In genomic region chr5:136769900-136770684, GRCh38 we compare ENCODE assay signal across 9 cellular contexts.
DNase-seq lines count a peak whose midpoint lies in the region; ATAC-seq, FAIRE-seq and TF ChIP-seq lines count a peak whose summit lies in the region.
"Had no signal": no experiment of that assay in that cellular context is flagged by ENCODE, and none has a peak within 500 bp of the region (broad histone marks: within the 10 kb centered on the region; RNA-seq: fewer than 3 reads in every experiment).

No MANE protein-coding gene starts in this region.

- POLR2A ChIA-PET in activated CD8-positive, alpha-beta T cell treated with anti-CD3 and anti-CD28 coated beads for 36 hours (lab: Charles Lee), result no interaction called here
- POLR2A ChIA-PET in CD4-positive, alpha-beta T cell (lab: Charles Lee), result no interaction called here

- peak; percentile 73 for DNase-seq in D721Med (ENCODE audit: insufficient read length, low spot score)
- DNase-seq in NCI-H345 treated with DMSO at 0.1 percent for 48 hours (lab: John Stamatoyannopoulos, UW; ENCODE audit: unreplicated experiment), result peak; percentile 58
- peak; percentile 58 for DNase-seq in activated CD8-positive, alpha-beta T cell treated with anti-CD3 and anti-CD28 coated beads for 36 hours
- peak; percentile 62 for DNase-seq in glomerular visceral epithelial cell (ENCODE audit: extremely low spot score)
- DNase-seq in posterior vena cava (ENCODE audit: low spot score), result peak; percentile 83
- no peak for DNase-seq in CD4-positive, alpha-beta T cell

- no peak for FAIRE-seq in D721Med (lab: Jason Lieb, UNC)

- no peaks in the 10 kb centered on the region for H3K4me1 Mint-ChIP-seq in activated CD8-positive, alpha-beta T cell treated with anti-CD3 and anti-CD28 coated beads for 36 hours (ENCODE audit: low read depth)
- H3K4me1 Mint-ChIP-seq in CD4-positive, alpha-beta T cell (ENCODE audit: low read depth), result no peaks in the 10 kb centered on the region
- H3K4me1 Mint-ChIP-seq: activated naive CD4-positive, alpha-beta T cell treated with anti-CD3 and anti-CD28 coated beads, Interleukin-2, amount 50 U/mL, for 24 hours had no signal

- H3K4me3 Mint-ChIP-seq in activated CD8-positive, alpha-beta T cell treated with anti-CD3 and anti-CD28 coated beads for 36 hours, result no peak overlapping the region
- H3K4me3 Mint-ChIP-seq in CD4-positive, alpha-beta T cell, result no peak overlapping the region
- H3K4me3 Mint-ChIP-seq: activated naive CD4-positive, alpha-beta T cell treated with anti-CD3 and anti-CD28 coated beads, Interleukin-2, amount 50 U/mL, for 24 hours had no signal

- no peaks in the 10 kb centered on the region for H3K9me3 Mint-ChIP-seq in activated CD8-positive, alpha-beta T cell treated with anti-CD3 and anti-CD28 coated beads for 36 hours
- H3K9me3 Mint-ChIP-seq in CD4-positive, alpha-beta T cell, result no peaks in the 10 kb centered on the region

- no peaks in the 10 kb centered on the region for H3K27me3 Mint-ChIP-seq in activated CD8-positive, alpha-beta T cell treated with anti-CD3 and anti-CD28 coated beads for 36 hours
- no peaks in the 10 kb centered on the region for H3K27me3 Mint-ChIP-seq in CD4-positive, alpha-beta T cell
- H3K27me3 Mint-ChIP-seq: activated naive CD4-positive, alpha-beta T cell treated with anti-CD3 and anti-CD28 coated beads, Interleukin-2, amount 50 U/mL, for 24 hours had no signal

- H3K27ac ChIP-seq in CD4-positive, alpha-beta T cell (ENCODE audit: low read depth, low read length), result no peak overlapping the region

- intact Hi-C loops in activated CD8-positive, alpha-beta T cell treated with anti-CD3 and anti-CD28 coated beads for 36 hours (cut with micrococcal nuclease), result no loop called here
- intact Hi-C loops in posterior vena cava (cut with DNase I), result no loop called here
- intact Hi-C loops in CD4-positive, alpha-beta T cell (cut with DNase I, micrococcal nuclease), result no loop called here

- CTCF ChIA-PET in activated CD8-positive, alpha-beta T cell treated with anti-CD3 and anti-CD28 coated beads for 36 hours (lab: Charles Lee), result interaction anchor here (0.7 kb wide), 1 partner anchor 521 kb away, joined by 3 read pairs; no protein-coding TSS in a partner anchor
- CTCF ChIA-PET in CD4-positive, alpha-beta T cell (lab: Charles Lee), result no interaction called here

- TF ChIP-seq CTCF in D721Med (IDR thresholded peaks at IDR 0.05; ENCODE audit: insufficient read depth, missing control alignments), result peak; percentile 99
- TF ChIP-seq CTCF in activated CD8-positive, alpha-beta T cell treated with anti-CD3 and anti-CD28 coated beads for 36 hours (IDR thresholded peaks at IDR 0.05), result peak; percentile 76
- no peak for TF ChIP-seq CTCF in CD4-positive, alpha-beta T cell (IDR thresholded peaks at IDR 0.05)

- H3K27me3 ChIP-seq in CD4-positive, alpha-beta T cell (ENCODE audit: control insufficient read depth, insufficient read depth, low read length), result no peaks in the 10 kb centered on the region

- ATAC-seq in GM18909 (IDR thresholded peaks at IDR 0.05; ENCODE audit: poor library complexity, unreplicated experiment) (peak; percentile 79), HG03139 (IDR thresholded peaks at IDR 0.05; ENCODE audit: unreplicated experiment) (peak; percentile 77)
- ATAC-seq in activated CD8-positive, alpha-beta T cell treated with anti-CD3 and anti-CD28 coated beads for 36 hours, result peak; percentile 47
- ATAC-seq in CD4-positive, alpha-beta T cell (ENCODE audit: poor library complexity), result no peak

- H3K27ac Mint-ChIP-seq in activated CD8-positive, alpha-beta T cell treated with anti-CD3 and anti-CD28 coated beads for 36 hours, result no peak overlapping the region
- no peak overlapping the region for H3K27ac Mint-ChIP-seq in CD4-positive, alpha-beta T cell
- H3K27ac Mint-ChIP-seq: activated naive CD4-positive, alpha-beta T cell treated with anti-CD3 and anti-CD28 coated beads, Interleukin-2, amount 50 U/mL, for 24 hours had no signal

- H3K9me3 ChIP-seq in CD4-positive, alpha-beta T cell (ENCODE audit: control insufficient read depth, low read length), result no peaks in the 10 kb centered on the region

- H3K36me3 Mint-ChIP-seq in activated CD8-positive, alpha-beta T cell treated with anti-CD3 and anti-CD28 coated beads for 36 hours (ENCODE audit: low read depth), result no peaks in the 10 kb centered on the region
- no peaks in the 10 kb centered on the region for H3K36me3 Mint-ChIP-seq in CD4-positive, alpha-beta T cell (ENCODE audit: low read depth)
- H3K36me3 Mint-ChIP-seq: activated naive CD4-positive, alpha-beta T cell treated with anti-CD3 and anti-CD28 coated beads, Interleukin-2, amount 50 U/mL, for 24 hours had no signal

Comparison
In these comparisons a context has a peak if more than half of its experiments do, and no peak if none do; other contexts are left out.
1. DNase-seq: peak in D721Med (single experiment), NCI-H345 treated with DMSO at 0.1 percent for 48 hours (single experiment), activated CD8-positive, alpha-beta T cell treated with anti-CD3 and anti-CD28 coated beads for 36 hours (single experiment), glomerular visceral epithelial cell (single experiment) and posterior vena cava (single experiment); none in CD4-positive, alpha-beta T cell (0 of 10).